11 cellular contexts compared by ENCODE assay signal in the genomic region with DNA sequence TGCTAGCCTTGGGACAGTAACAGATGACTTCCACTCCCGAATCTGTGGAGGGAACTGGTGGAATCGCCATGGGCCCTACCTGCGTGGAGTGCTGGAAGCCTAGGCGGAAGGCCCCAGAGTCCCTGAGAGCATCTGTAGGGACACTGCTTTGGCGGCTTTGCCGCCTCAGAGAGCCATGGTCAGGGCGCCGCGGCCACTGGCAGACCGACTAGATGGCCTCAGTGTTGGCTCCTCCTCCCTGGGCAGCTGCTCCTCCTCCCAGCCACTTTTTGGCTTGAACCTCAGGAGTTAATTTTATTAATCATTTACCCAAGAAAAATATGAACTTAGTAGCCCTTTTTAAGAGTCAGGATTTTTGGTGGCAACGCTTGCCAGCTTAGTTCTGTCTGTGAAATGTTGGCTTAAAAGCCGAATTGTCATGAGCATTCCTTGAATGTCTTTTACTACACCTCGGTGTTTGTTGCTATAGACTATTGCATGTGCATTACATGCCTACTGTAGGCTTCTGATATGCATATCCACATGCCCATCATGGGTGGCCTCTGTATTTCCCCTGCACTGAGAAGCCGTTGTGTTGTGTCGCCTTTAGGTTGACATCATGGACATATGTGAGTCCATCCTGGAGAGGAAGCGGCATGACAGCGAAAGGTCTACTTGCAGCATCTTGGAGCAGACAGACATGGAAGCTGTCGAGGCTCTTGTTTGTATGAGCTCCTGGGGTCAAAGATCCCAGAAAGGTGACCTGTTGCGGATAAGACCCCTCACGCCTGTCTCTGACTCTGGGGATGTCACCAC. TPM values are rescaled to one million over a fixed set of nuclear protein-coding genes. Genes with fewer than 3 reads are reported as not detected.
DNase-seq lines count a peak whose midpoint lies in the region; ATAC-seq and TF ChIP-seq lines count a peak whose summit lies in the region.
"Had no signal": no experiment of that assay in that cellular context is flagged by ENCODE, and none has a peak within 500 bp of the region (broad histone marks: within the 10 kb centered on the region; RNA-seq: fewer than 3 reads in every experiment).

No MANE protein-coding gene starts in this region.

- H3K4me1 Mint-ChIP-seq in neural crest cell: peaks cover 15% of the 10 kb centered on the region

- H3K36me3 ChIP-seq in heart left ventricle: peaks cover 3 to 49% (median 44%) of the 10 kb centered on the region in 9 donors
- no peaks in the 10 kb centered on the region for H3K36me3 ChIP-seq in uterus
- H3K36me3 ChIP-seq: BE2C had no signal

- H3K4me1 ChIP-seq in heart left ventricle: peaks cover 12 to 77% (median 61%) of the 10 kb centered on the region in 12 donors
- peaks cover 7 to 8% of the 10 kb centered on the region in 2 donors for H3K4me1 ChIP-seq in uterus

- peak overlapping the region; percentile 39 for H3K4me3 Mint-ChIP-seq in neural crest cell

- peaks cover 10% of the 10 kb centered on the region for H3K36me3 Mint-ChIP-seq in neural crest cell (ENCODE audit: low read depth)

- ATAC-seq in heart left ventricle (no peak), Right ventricle myocardium inferior (no peak), GM19395 (IDR thresholded peaks at IDR 0.05; ENCODE audit: unreplicated experiment) (no peak)
- ATAC-seq: HCT116 had no signal

- peak in 2 of 5 donors; percentile 37 to 51 for DNase-seq in heart left ventricle
- no peak for DNase-seq in Right ventricle myocardium inferior (ENCODE audit: missing footprints)
- no peak for DNase-seq in epithelial cell of proximal tubule (ENCODE audit: low read depth)
- no peak for DNase-seq in neural crest cell (ENCODE audit: low read depth, low spot score)
- DNase-seq in uterus: no peak
- DNase-seq in hippocampal formation (lab: John Stamatoyannopoulos, UW): no peak
- no peak for DNase-seq in GM20000 (ENCODE audit: low spot score)
- DNase-seq: activated CD4-positive, alpha-beta T cell treated with anti-CD3 and anti-CD28 coated beads, Interleukin-2, amount 50 U/mL, for 1 hour; BE2C had no signal

- H3K27me3 ChIP-seq in heart left ventricle (no peaks in the 10 kb centered on the region), uterus (no peaks in the 10 kb centered on the region)
- H3K27me3 ChIP-seq: BE2C had no signal

- no peak for TF ChIP-seq CTCF in heart left ventricle (IDR thresholded peaks at IDR 0.05)
- no peak for TF ChIP-seq CTCF in epithelial cell of proximal tubule (conservative IDR thresholded peaks at IDR 0.05; ENCODE audit: low read depth, low read length)
- no peak for TF ChIP-seq CTCF in neural crest cell (conservative IDR thresholded peaks at IDR 0.05)
- TF ChIP-seq CTCF in uterus (IDR thresholded peaks at IDR 0.05): no peak
- no peak for TF ChIP-seq CTCF in GM20000 (IDR thresholded peaks at IDR 0.05; ENCODE audit: extremely low read depth, missing control alignments)

- intact Hi-C loops in heart left ventricle (cut with DNase I) (loop anchor here in 8 of 10 donors (1.0 to 10.0 kb wide), 7 partner anchors 58 to 411 kb away; a partner anchor contains a TSS), Right ventricle myocardium inferior (cut with DNase I) (loop anchor here (5.0 to 10.0 kb wide), 2 partner anchors 233 to 491 kb away; a partner anchor contains a TSS), uterus (cut with DNase I; ENCODE audit: low total_unique reads) (loop anchor here (5.0 kb wide), 1 partner anchor 63 kb away; no protein-coding TSS in a partner anchor)

- WGBS in heart left ventricle, 4 donors: 72 to 80% (median 77%) methylated on average over 19 to 20 of the region's 20 CpGs

- H3K4me3 ChIP-seq in heart left ventricle: peak overlapping the region in 8 of 12 donors; percentile 62 to 93 (median 70)
- H3K4me3 ChIP-seq in epithelial cell of proximal tubule (ENCODE audit: low read depth, low read length): peak overlapping the region; percentile 38
- H3K4me3 ChIP-seq in uterus: no peak overlapping the region

- H3K27ac ChIP-seq in heart left ventricle (peak overlapping the region in 11 of 12 donors; percentile 2 to 99 (median 94)), uterus (peak overlapping the region; percentile 100)

- TF ChIP-seq POLR2A in heart left ventricle (IDR thresholded peaks at IDR 0.05): no peak
- no peak for TF ChIP-seq POLR2A in uterus (IDR thresholded peaks at IDR 0.05)

- no peak overlapping the region for H3K27ac Mint-ChIP-seq in neural crest cell (ENCODE audit: unreplicated experiment)

- no peaks in the 10 kb centered on the region for H3K9me3 Mint-ChIP-seq in neural crest cell

- peaks cover 15% of the 10 kb centered on the region for H3K27me3 Mint-ChIP-seq in neural crest cell (ENCODE audit: low read depth)

- H3K9me3 ChIP-seq in heart left ventricle (no peaks in the 10 kb centered on the region), uterus (no peaks in the 10 kb centered on the region)
- H3K9me3 ChIP-seq: BE2C had no signal

RNA-seq across cellular contexts. Expression of a gene that starts 2.4 kb away (rescaled TPM):
- total RNA-seq in heart left ventricle (10 to 100 TPM; 11.8 to 43.8 (median 21.4) TPM), Right ventricle myocardium inferior (28.2 TPM), epithelial cell of proximal tubule (6.9 and 9.3 TPM in 2 replicates), neural crest cell (8.2 and 8.5 TPM in 2 replicates), uterus (10 to 100 TPM; 23.4 to 49.9 (median 31.7) TPM)
- 1 to 10 TPM; 5.4 to 8.0 TPM for polyA plus RNA-seq in heart left ventricle

RNA-seq across cellular contexts. Expression of a gene that starts 34.5 kb away (rescaled TPM):
- total RNA-seq in heart left ventricle (1 to 10 TPM; 1.3 to 9.1 (median 2.6) TPM), Right ventricle myocardium inferior (3.2 TPM), epithelial cell of proximal tubule (5.9 and 20.8 TPM in 2 replicates), neural crest cell (not detected in 2 replicates), uterus (10 to 100 TPM in 2 of 4 donors, 1 to 10 TPM in 2; 7.2 to 15.5 (median 11.2) TPM)
- polyA plus RNA-seq in heart left ventricle: 1 to 10 TPM in 1 of 2 donors, under 1 TPM in 1; 0.42 to 1.3 TPM

Comparison
In these comparisons a context has a peak if more than half of its experiments do, and no peak if none do; other contexts are left out.
1. H3K4me3 ChIP-seq: peak in heart left ventricle (8 of 12) and epithelial cell of proximal tubule (single experiment); none in uterus (0 of 2).